ENCODE assay signal across 17 cellular contexts in the genomic region with DNA sequence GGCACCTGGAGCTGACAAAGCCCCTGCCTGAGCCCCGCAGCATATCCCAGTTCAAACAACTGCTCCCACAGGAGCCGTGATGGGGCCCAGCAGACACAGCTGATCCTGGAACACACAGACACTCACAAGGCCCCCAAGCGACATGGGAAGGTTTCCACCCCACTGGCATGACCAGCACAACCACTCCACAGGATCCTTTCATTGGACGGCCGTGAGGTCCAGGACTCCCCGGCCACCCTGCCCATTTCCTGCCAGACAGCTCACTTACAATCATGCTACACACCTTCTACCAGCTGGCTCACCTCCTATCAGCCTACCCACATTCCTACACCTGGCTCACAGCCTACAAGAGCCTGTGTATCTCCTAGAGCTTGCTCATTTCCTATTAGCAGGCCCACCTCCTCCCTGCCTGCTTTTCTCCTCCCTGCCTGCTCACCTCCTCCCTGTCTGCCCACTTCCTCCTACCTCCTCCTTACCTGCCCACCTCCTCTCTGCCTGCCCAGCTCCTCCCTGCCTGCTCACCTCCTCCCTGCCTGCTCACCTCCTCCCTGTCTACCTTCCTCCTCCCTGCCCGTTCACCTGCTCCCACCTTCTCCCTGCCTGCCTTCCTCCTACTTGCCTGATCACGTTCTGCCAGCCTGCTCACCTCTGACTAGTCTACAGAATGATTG.
DNase-seq lines count a peak whose midpoint lies in the region; ATAC-seq and TF ChIP-seq lines count a peak whose summit lies in the region.
"Had no signal": no experiment of that assay in that cellular context is flagged by ENCODE, and none has a peak within 500 bp of the region (broad histone marks: within the 10 kb centered on the region; RNA-seq: fewer than 3 reads in every experiment).

No MANE protein-coding gene starts in this region.

- WGBS in prostate gland = 48% methylated on average over 8 of the region's 8 CpGs

- TF ChIP-seq CTCF in prostate gland (IDR thresholded peaks at IDR 0.05) = no peak
- no peak for TF ChIP-seq CTCF in CD8-positive, alpha-beta T cell (IDR thresholded peaks at IDR 0.05)

- POLR2A ChIA-PET in CD8-positive, alpha-beta T cell (lab: Charles Lee) = no interaction called here

- no peak overlapping the region for H3K27ac Mint-ChIP-seq in CD8-positive, alpha-beta T cell
- H3K27ac Mint-ChIP-seq: activated CD4-positive, alpha-beta T cell treated with anti-CD3 and anti-CD28 coated beads for 36 hours had no signal

- H3K4me1 Mint-ChIP-seq in CD8-positive, alpha-beta T cell (ENCODE audit: low read depth) = peaks cover 15% of the 10 kb centered on the region

- no peaks in the 10 kb centered on the region for H3K9me3 Mint-ChIP-seq in CD8-positive, alpha-beta T cell

- H3K9me3 ChIP-seq in prostate gland = no peaks in the 10 kb centered on the region
- H3K9me3 ChIP-seq in CD8-positive, alpha-beta T cell (ENCODE audit: low read length) = no peaks in the 10 kb centered on the region
- H3K9me3 ChIP-seq: heart left ventricle, thoracic aorta had no signal

- peaks cover 25% of the 10 kb centered on the region for H3K27me3 Mint-ChIP-seq in CD8-positive, alpha-beta T cell (ENCODE audit: low read depth)

- no peaks in the 10 kb centered on the region for H3K36me3 Mint-ChIP-seq in CD8-positive, alpha-beta T cell

- DNase-seq in HT1080 (ENCODE audit: low read depth) = peak; percentile 12
- DNase-seq in NCI-H526 treated with DMSO at 0.1 percent for 48 hours (lab: John Stamatoyannopoulos, UW) = peak; percentile 35
- DNase-seq in epithelial cell of prostate (ENCODE audit: low read depth, low spot score) = peak; percentile 97
- no peak for DNase-seq in prostate gland (ENCODE audit: low spot score)
- DNase-seq in activated naive CD4-positive, alpha-beta T cell treated with Interleukin-2 at 50 U/mL for 16 hours = no peak
- DNase-seq in cerebellar nuclear complex (lab: John Stamatoyannopoulos, UW) = no peak
- no peak for DNase-seq in middle frontal gyrus (ENCODE audit: extremely low spot score, low spot score)
- no peak for DNase-seq in CD8-positive, alpha-beta T cell
- DNase-seq: activated CD4-positive, alpha-beta T cell treated with anti-CD3 and anti-CD28 coated beads for 36 hours; activated naive CD4-positive, alpha-beta T cell; heart left ventricle; NCI-H1105; NCI-H2227 treated with DMSO at 0.1 percent for 48 hours; stimulated activated CD4-positive, alpha-beta T cell treated with anti-CD3 and anti-CD28 coated beads, Interleukin-4, amount 100 ng/mL, for 24 hours; stimulated activated CD8-positive, alpha-beta memory T cell treated with anti-CD3 and anti-CD28 coated beads, Interleukin-4, amount 100 ng/mL, for 48 hours; T1000 had no signal

- no peaks in the 10 kb centered on the region for H3K36me3 ChIP-seq in prostate gland
- H3K36me3 ChIP-seq in CD8-positive, alpha-beta T cell (ENCODE audit: insufficient read depth, low read length) = no peaks in the 10 kb centered on the region
- H3K36me3 ChIP-seq: heart left ventricle, thoracic aorta had no signal

- peak; percentile 17 for TF ChIP-seq POLR2A in prostate gland (IDR thresholded peaks at IDR 0.05)

- H3K4me3 Mint-ChIP-seq in CD8-positive, alpha-beta T cell = no peak overlapping the region
- H3K4me3 Mint-ChIP-seq: activated CD4-positive, alpha-beta T cell treated with anti-CD3 and anti-CD28 coated beads for 36 hours had no signal

- H3K27ac ChIP-seq in epithelial cell of prostate (peak overlapping the region; percentile 99), prostate gland (no peak overlapping the region)
- no peak overlapping the region for H3K27ac ChIP-seq in CD8-positive, alpha-beta T cell (ENCODE audit: low read depth, low read length)
- H3K27ac ChIP-seq: heart left ventricle, thoracic aorta had no signal

- intact Hi-C loops in prostate gland (cut with DNase I) = no loop called here
- intact Hi-C loops in CD8-positive, alpha-beta T cell (cut with DNase I, micrococcal nuclease) = no loop called here

- CTCF ChIA-PET in CD8-positive, alpha-beta T cell (lab: Charles Lee) = no interaction called here

- H3K4me3 ChIP-seq in prostate gland = no peak overlapping the region
- H3K4me3 ChIP-seq in CD8-positive, alpha-beta T cell (ENCODE audit: low read depth, low read length) = no peak overlapping the region
- H3K4me3 ChIP-seq: heart left ventricle, thoracic aorta had no signal

- H3K27me3 ChIP-seq in prostate gland (replicated peaks; ENCODE audit: insufficient read depth) = no peaks in the 10 kb centered on the region
- no peaks in the 10 kb centered on the region for H3K27me3 ChIP-seq in CD8-positive, alpha-beta T cell (ENCODE audit: insufficient read depth, low read length)

- ATAC-seq in CD8-positive, alpha-beta T cell = no peak
- ATAC-seq: activated CD4-positive, alpha-beta T cell treated with anti-CD3 and anti-CD28 coated beads for 36 hours; heart left ventricle had no signal

- no peaks in the 10 kb centered on the region for H3K4me1 ChIP-seq in prostate gland (replicated peaks)
- no peaks in the 10 kb centered on the region for H3K4me1 ChIP-seq in CD8-positive, alpha-beta T cell (ENCODE audit: insufficient read depth, low read length)
- H3K4me1 ChIP-seq: heart left ventricle had no signal

Comparison
In these comparisons a context has a peak if more than half of its experiments do, and no peak if none do; other contexts are left out.
1. DNase-seq: peak in HT1080 (single experiment), NCI-H526 treated with DMSO at 0.1 percent for 48 hours (single experiment) and epithelial cell of prostate (single experiment); none in prostate gland (single experiment), activated naive CD4-positive, alpha-beta T cell treated with Interleukin-2 at 50 U/mL for 16 hours (single experiment), cerebellar nuclear complex (0 of 2), middle frontal gyrus (single experiment) and CD8-positive, alpha-beta T cell (0 of 7).